In the genomic region with DNA sequence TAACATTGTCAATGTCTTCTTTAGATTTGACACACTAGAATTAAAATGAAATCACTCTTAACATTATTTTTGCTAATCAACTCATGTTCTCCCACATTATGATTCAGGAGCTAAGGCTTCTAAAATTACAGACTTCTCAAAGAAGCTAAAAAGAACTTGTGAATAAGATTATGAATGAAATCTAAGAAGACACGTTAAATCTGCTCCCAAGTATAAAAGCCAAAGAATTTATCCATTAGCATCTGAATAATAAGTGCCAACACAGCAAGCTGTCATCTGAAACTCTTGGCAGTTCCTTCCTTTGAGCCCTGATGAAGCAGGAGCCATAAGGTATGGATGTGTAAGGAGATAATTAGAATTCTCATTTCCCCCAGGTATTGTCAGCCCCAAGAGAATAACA, we compare ENCODE assay signal across 15 cellular contexts. TPM values are rescaled to one million over a fixed set of nuclear protein-coding genes. Genes with fewer than 3 reads are reported as not detected.
A peak's percentile ranks its signal among the peaks of the same experiment; 100 is the strongest.
DNase-seq lines count a peak whose midpoint lies in the region; ATAC-seq and TF ChIP-seq lines count a peak whose summit lies in the region.
"Had no signal": no experiment of that assay in that cellular context is flagged by ENCODE, and none has a peak within 500 bp of the region (broad histone marks: within the 10 kb centered on the region; RNA-seq: fewer than 3 reads in every experiment).

No MANE protein-coding gene starts in this region.

- no peak for ATAC-seq in left ventricle myocardium superior
- ATAC-seq: A549 had no signal

- H3K27me3 Mint-ChIP-seq in type B pancreatic cell, result peaks cover 15% of the 10 kb centered on the region
- H3K27me3 Mint-ChIP-seq: CD4-positive, alpha-beta T cell had no signal

- no peaks in the 10 kb centered on the region for H3K9me3 Mint-ChIP-seq in type B pancreatic cell
- H3K9me3 Mint-ChIP-seq: CD4-positive, alpha-beta T cell; H9 had no signal

- H3K4me3 Mint-ChIP-seq in type B pancreatic cell, result no peak overlapping the region
- H3K4me3 Mint-ChIP-seq: CD4-positive, alpha-beta T cell; H9 had no signal

- DNase-seq in NCI-H82 (lab: John Stamatoyannopoulos, UW) (peak; percentile 49), NCI-H82 treated with DMSO at 0.1 percent for 48 hours (lab: John Stamatoyannopoulos, UW; ENCODE audit: unreplicated experiment) (no peak), NCI-H2171 treated with DMSO at 0.1 percent for 48 hours (lab: John Stamatoyannopoulos, UW) (peak; percentile 81), cerebellar cortex (ENCODE audit: low spot score) (peak; percentile 2), left ventricle myocardium superior (no peak), type B pancreatic cell (ENCODE audit: extremely low spot score, unreplicated experiment) (no peak), DMS153 (lab: John Stamatoyannopoulos, UW) (no peak)
- DNase-seq: AML-193; Caco-2; CD4-positive, alpha-beta T cell; DMS79; GF-D8; GOT3; H9 had no signal

- no peaks in the 10 kb centered on the region for H3K36me3 Mint-ChIP-seq in type B pancreatic cell

- intact Hi-C loops in left ventricle myocardium superior (cut with micrococcal nuclease), result no loop called here

- no peaks in the 10 kb centered on the region for H3K4me1 Mint-ChIP-seq in type B pancreatic cell (ENCODE audit: unreplicated experiment)

- no peak overlapping the region for H3K27ac Mint-ChIP-seq in type B pancreatic cell
- H3K27ac Mint-ChIP-seq: CD4-positive, alpha-beta T cell; H9 had no signal

- no peak for TF ChIP-seq CTCF in type B pancreatic cell (conservative IDR thresholded peaks at IDR 0.05)

RNA-seq across cellular contexts. Expression of gene TPK1, which starts 50.4 kb away (rescaled TPM):
- total RNA-seq in left ventricle myocardium superior (4.9 TPM), type B pancreatic cell (ENCODE audit: low replicate concordance) (2.5 and 3.2 TPM in 2 replicates)

Comparison
In these comparisons a context has a peak if more than half of its experiments do, and no peak if none do; other contexts are left out.
1. DNase-seq: peak in NCI-H82 (single experiment), NCI-H2171 treated with DMSO at 0.1 percent for 48 hours (single experiment) and cerebellar cortex (single experiment); none in NCI-H82 treated with DMSO at 0.1 percent for 48 hours (single experiment), left ventricle myocardium superior (single experiment), type B pancreatic cell (single experiment) and DMS153 (single experiment).